11 cellular contexts compared by ENCODE assay signal in genomic region chr2:178076130-178076529, GRCh38.
"Had no signal": no experiment of that assay in that cellular context is flagged by ENCODE, and none has a peak within 500 bp of the region (broad histone marks: within the 10 kb centered on the region; RNA-seq: fewer than 3 reads in every experiment).

No MANE protein-coding gene starts in this region.

- H3K36me3 ChIP-seq: HAP-1 had no signal

- H3K9me3 ChIP-seq: HAP-1 had no signal

- H3K4me3 ChIP-seq: GM23248, GM23338, HAP-1 had no signal

- FAIRE-seq: H1, H54 had no signal

- H3K9me3 Mint-ChIP-seq: GM23338, HFFc6 had no signal

- H3K4me3 Mint-ChIP-seq: GM23338, H9, HFFc6 had no signal

- DNase-seq: GM23248, GOT3, H7, H9, HCEC 1CT, HFFc6 had no signal

- H3K27ac ChIP-seq: GM23248 had no signal

- ATAC-seq: GM23338, HCT116 had no signal

- H3K4me2 ChIP-seq: GM23338 had no signal

- H3K27ac Mint-ChIP-seq: GM23338, H9, HFFc6 had no signal

- H2AFZ ChIP-seq: GM23248, GM23338 had no signal

- H3K9ac ChIP-seq: GM23248 had no signal
